ENCODE assay signal across 12 cellular contexts in the genomic region with DNA sequence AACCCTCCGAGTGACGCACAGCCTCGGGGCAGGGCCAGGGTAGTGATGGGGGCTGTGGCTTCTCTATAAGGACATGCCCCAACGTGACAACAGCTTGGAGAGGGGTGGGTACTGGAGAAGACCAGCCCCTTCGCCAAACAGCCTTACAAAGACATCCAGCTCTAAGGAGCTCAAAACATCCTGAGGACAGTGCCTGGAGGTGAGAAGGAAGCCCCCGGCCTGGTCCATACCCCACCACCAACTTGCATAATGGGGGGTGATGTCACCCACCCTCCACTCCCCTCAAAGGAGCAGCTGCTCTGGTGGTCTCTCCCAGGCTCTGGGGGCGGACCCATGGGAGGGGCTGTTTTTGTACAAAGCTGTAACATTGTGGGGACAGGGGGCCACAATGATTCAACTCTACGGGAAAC. TPM values are rescaled to one million over a fixed set of nuclear protein-coding genes. Genes with fewer than 3 reads are reported as not detected.
DNase-seq lines count a peak whose midpoint lies in the region; ATAC-seq, FAIRE-seq and TF ChIP-seq lines count a peak whose summit lies in the region.
"Had no signal": no experiment of that assay in that cellular context is flagged by ENCODE, and none has a peak within 500 bp of the region (broad histone marks: within the 10 kb centered on the region; RNA-seq: fewer than 3 reads in every experiment).

No MANE protein-coding gene starts in this region.

- H3K9ac ChIP-seq in GM23248, result no peak overlapping the region

- peak overlapping the region; percentile 73 for H3K4me3 Mint-ChIP-seq in activated CD4-positive, alpha-beta memory T cell treated with anti-CD3 and anti-CD28 coated beads for 36 hours
- peak overlapping the region; percentile 90 for H3K4me3 Mint-ChIP-seq in activated naive CD8-positive, alpha-beta T cell treated with anti-CD3 and anti-CD28 coated beads for 36 hours

- WGBS in GM23248 (ENCODE audit: low coverage in 1 of 2, low lambda C conversion rate in 2 of 2, missing lambda C conversion rate in 2 of 2), 2 experiments, result 63 to 64% methylated on average over 8 of the region's 8 CpGs

- H3K27me3 Mint-ChIP-seq in activated CD4-positive, alpha-beta memory T cell treated with anti-CD3 and anti-CD28 coated beads for 36 hours, result no peaks in the 10 kb centered on the region
- H3K27me3 Mint-ChIP-seq in activated naive CD8-positive, alpha-beta T cell treated with anti-CD3 and anti-CD28 coated beads for 36 hours, result no peaks in the 10 kb centered on the region

- no peaks in the 10 kb centered on the region for H3K9me3 Mint-ChIP-seq in activated CD4-positive, alpha-beta memory T cell treated with anti-CD3 and anti-CD28 coated beads for 36 hours
- H3K9me3 Mint-ChIP-seq in activated naive CD8-positive, alpha-beta T cell treated with anti-CD3 and anti-CD28 coated beads for 36 hours, result no peaks in the 10 kb centered on the region

- CTCF ChIA-PET in activated CD4-positive, alpha-beta memory T cell treated with anti-CD3 and anti-CD28 coated beads for 36 hours (lab: Charles Lee), result interaction anchor here (0.6 to 20.0 kb wide), 7 partner anchors 12 to 154 kb away, joined by 3 to 390 read pairs (median 3); no protein-coding TSS in a partner anchor

- no peak for FAIRE-seq in H54 (lab: Jason Lieb, UNC)

- no peaks in the 10 kb centered on the region for H4K20me1 ChIP-seq in GM23248 (ENCODE audit: insufficient read depth)

- H2AFZ ChIP-seq in GM23248, result no peak overlapping the region

- no peaks in the 10 kb centered on the region for H3K9me2 ChIP-seq in GM23248 (ENCODE audit: insufficient read depth)

- no peaks in the 10 kb centered on the region for H3F3A ChIP-seq in GM23248 (ENCODE audit: insufficient read depth)

- H3K4me1 ChIP-seq in GM23248 (ENCODE audit: insufficient read depth), result no peaks in the 10 kb centered on the region

- H3K27ac ChIP-seq in GM23248, result no peak overlapping the region
- H3K27ac ChIP-seq: C4-2B, SK-N-MC had no signal

- H3K4me1 Mint-ChIP-seq in activated CD4-positive, alpha-beta memory T cell treated with anti-CD3 and anti-CD28 coated beads for 36 hours (ENCODE audit: low read depth), result peaks cover 3% of the 10 kb centered on the region
- peaks cover 5% of the 10 kb centered on the region for H3K4me1 Mint-ChIP-seq in activated naive CD8-positive, alpha-beta T cell treated with anti-CD3 and anti-CD28 coated beads for 36 hours

- H3K36me3 ChIP-seq in GM23248 (ENCODE audit: low read depth), result no peaks in the 10 kb centered on the region

- no peak for TF ChIP-seq POLR2A in H54 (IDR thresholded peaks at IDR 0.05; ENCODE audit: low read depth, low read length)

- H3K4me3 ChIP-seq in Jurkat, Clone E6-1 (ENCODE audit: low read length), result peak overlapping the region; percentile 45
- no peak overlapping the region for H3K4me3 ChIP-seq in GM23248
- H3K4me3 ChIP-seq: SK-N-MC had no signal

- intact Hi-C loops in activated CD4-positive, alpha-beta memory T cell treated with anti-CD3 and anti-CD28 coated beads for 36 hours (cut with micrococcal nuclease), result loop anchor here (1.0 kb wide), 2 partner anchors 12 to 23 kb away; no protein-coding TSS in a partner anchor

- H3K27ac Mint-ChIP-seq in activated CD4-positive, alpha-beta memory T cell treated with anti-CD3 and anti-CD28 coated beads for 36 hours, result peak overlapping the region; percentile 84
- H3K27ac Mint-ChIP-seq in activated naive CD8-positive, alpha-beta T cell treated with anti-CD3 and anti-CD28 coated beads for 36 hours, result peak overlapping the region; percentile 92

- no peak for ATAC-seq in GM21717 (IDR thresholded peaks at IDR 0.05; ENCODE audit: unreplicated experiment)

- H3K4me2 ChIP-seq in GM23248 (ENCODE audit: unreplicated experiment), result no peak overlapping the region

- H3K79me2 ChIP-seq in GM23248 (ENCODE audit: insufficient read depth), result no peaks in the 10 kb centered on the region

- in situ Hi-C loops in GM23248 (cut with MboI), result loop anchor here (10.0 kb wide), 1 partner anchor 261 kb away; no protein-coding TSS in a partner anchor

- H3K9me3 ChIP-seq in GM23248 (ENCODE audit: low read depth), result no peaks in the 10 kb centered on the region

- H3K36me3 Mint-ChIP-seq in activated CD4-positive, alpha-beta memory T cell treated with anti-CD3 and anti-CD28 coated beads for 36 hours, result peaks cover 38% of the 10 kb centered on the region
- peaks cover 40% of the 10 kb centered on the region for H3K36me3 Mint-ChIP-seq in activated naive CD8-positive, alpha-beta T cell treated with anti-CD3 and anti-CD28 coated beads for 36 hours

- peaks cover 24% of the 10 kb centered on the region for H3K27me3 ChIP-seq in GM23248 (replicated peaks; ENCODE audit: insufficient read depth)

- POLR2A ChIA-PET in activated CD4-positive, alpha-beta memory T cell treated with anti-CD3 and anti-CD28 coated beads for 36 hours (lab: Charles Lee), result interaction anchor here (0.7 to 17.9 kb wide), 4 partner anchors 12 to 149 kb away, joined by 3 to 517 read pairs (median 101); no protein-coding TSS in a partner anchor

- peak; percentile 96 for DNase-seq in Jurkat, Clone E6-1 (ENCODE audit: low read depth, low spot score)
- peak; percentile 85 for DNase-seq in activated CD4-positive, alpha-beta memory T cell treated with anti-CD3 and anti-CD28 coated beads for 36 hours
- DNase-seq in activated naive CD8-positive, alpha-beta T cell treated with anti-CD3 and anti-CD28 coated beads for 36 hours, result peak; percentile 73
- DNase-seq in stimulated activated CD4-positive, alpha-beta T cell treated with anti-CD3 and anti-CD28 coated beads, Interleukin-2, amount 100 ng/mL, for 4 hours (ENCODE audit: low read depth), result peak; percentile 68
- no peak for DNase-seq in GM23248
- DNase-seq in H54 (ENCODE audit: insufficient read length, low spot score), result no peak
- DNase-seq in A172 (ENCODE audit: low spot score), result no peak
- DNase-seq: Kasumi-1 had no signal

RNA-seq across cellular contexts. Expression of a gene that starts 15.1 kb away (rescaled TPM):
- polyA plus RNA-seq in Jurkat, Clone E6-1 (2012; ENCODE audit: insufficient read depth, insufficient read length), result not detected
- total RNA-seq in activated CD4-positive, alpha-beta memory T cell treated with anti-CD3 and anti-CD28 coated beads for 36 hours, result not detected
- total RNA-seq in activated naive CD8-positive, alpha-beta T cell treated with anti-CD3 and anti-CD28 coated beads for 36 hours, result not detected
- not detected in 2 replicates for total RNA-seq in GM23248 (2014; rRNA removed; shearing (Covaris generic))
- not detected in 2 replicates for polyA plus RNA-seq in GM23248 (2016; fragmentation: Nextera tagmentation; extraction: Ambion mirVana)
- total RNA-seq in A172 (2014; rRNA removed; shearing (Covaris generic)), result not detected in 2 replicates
- total RNA-seq: epithelial cell of proximal tubule had no signal

RNA-seq across cellular contexts. Expression of a gene that starts 36.6 kb away (rescaled TPM):
- polyA plus RNA-seq in Jurkat, Clone E6-1 (2012; ENCODE audit: insufficient read depth, insufficient read length), result not detected
- total RNA-seq in activated CD4-positive, alpha-beta memory T cell treated with anti-CD3 and anti-CD28 coated beads for 36 hours, result not detected
- not detected for total RNA-seq in activated naive CD8-positive, alpha-beta T cell treated with anti-CD3 and anti-CD28 coated beads for 36 hours
- total RNA-seq in GM23248 (2014; rRNA removed; shearing (Covaris generic)), result not detected in 2 replicates
- not detected in 2 replicates for polyA plus RNA-seq in GM23248 (2016; fragmentation: Nextera tagmentation; extraction: Ambion mirVana)
- not detected in 2 replicates for total RNA-seq in A172 (2014; rRNA removed; shearing (Covaris generic))
- total RNA-seq: epithelial cell of proximal tubule had no signal

Comparison
In these comparisons a context has a peak if more than half of its experiments do, and no peak if none do; other contexts are left out.
1. DNase-seq: peak in Jurkat, Clone E6-1 (single experiment), activated CD4-positive, alpha-beta memory T cell treated with anti-CD3 and anti-CD28 coated beads for 36 hours (single experiment), activated naive CD8-positive, alpha-beta T cell treated with anti-CD3 and anti-CD28 coated beads for 36 hours (single experiment) and stimulated activated CD4-positive, alpha-beta T cell treated with anti-CD3 and anti-CD28 coated beads, Interleukin-2, amount 100 ng/mL, for 4 hours (single experiment); none in GM23248 (single experiment), H54 (single experiment) and A172 (single experiment).